1 cellular context compared by ENCODE assay signal in genomic region chr13:113296842-113297369, GRCh38.
A peak's percentile ranks its signal among the peaks of the same experiment; 100 is the strongest.
TF ChIP-seq lines count a peak whose summit lies in the region.

TSS of gene LAMP1 (plus strand) at chr13:113297239. CDS start at chr13:113297435, 196 bp downstream.

TF ChIP-seq in HepG2, 621 proteins besides CTCF, POLR2A, EP300 and RAD21 (continued from another document and continues in another):
- peak; percentile 89 for TF ChIP-seq ZNF281 (CRISPR knock-in tag; IDR thresholded peaks at IDR 0.05; ENCODE audit: borderline replicate concordance)
- no peak; the same call in 1 of the 2 replicates for TF ChIP-seq ZBTB46 (CRISPR knock-in tag; IDR thresholded peaks at IDR 0.05; ENCODE audit: borderline replicate concordance)
- peak; percentile 98 for TF ChIP-seq BRD4 (CRISPR knock-in tag; IDR thresholded peaks at IDR 0.05)
- peak; percentile 96 for TF ChIP-seq NFIB (CRISPR knock-in tag; IDR thresholded peaks at IDR 0.05; ENCODE audit: borderline replicate concordance)
- TF ChIP-seq ZNF33B (CRISPR knock-in tag; IDR thresholded peaks at IDR 0.05), result peak; percentile 96; the same call in 1 of the 2 replicates
- peak; percentile 100 for TF ChIP-seq GATAD1 (CRISPR knock-in tag; IDR thresholded peaks at IDR 0.05)
- TF ChIP-seq ELF4 (CRISPR knock-in tag; IDR thresholded peaks at IDR 0.05; ENCODE audit: borderline replicate concordance), result peak; percentile 51; the same call in 1 of the 2 replicates
- no peak for TF ChIP-seq FOXO4 (CRISPR knock-in tag; conservative IDR thresholded peaks at IDR 0.05)
- TF ChIP-seq ZNF839 (CRISPR knock-in tag; IDR thresholded peaks at IDR 0.05; ENCODE audit: borderline replicate concordance), result peak; percentile 53; the same call in 1 of the 2 replicates
- TF ChIP-seq ZBTB40 (IDR thresholded peaks at IDR 0.05), result no peak
- TF ChIP-seq ZBTB40 (CRISPR knock-in tag; IDR thresholded peaks at IDR 0.05), result peak; percentile 95
- TF ChIP-seq ATF5 (CRISPR knock-in tag; IDR thresholded peaks at IDR 0.05; ENCODE audit: low read depth), result 0 out of 2 replicates have a peak, but pooled peaks have one; percentile 41
- TF ChIP-seq CENPX (CRISPR knock-in tag; IDR thresholded peaks at IDR 0.05), result no peak
- TF ChIP-seq ZBTB44 (CRISPR knock-in tag; IDR thresholded peaks at IDR 0.05), result peak; percentile 91; the same call in 1 of the 2 replicates
- TF ChIP-seq PRDM15 (CRISPR knock-in tag; IDR thresholded peaks at IDR 0.05), result peak; percentile 24; the same call in 1 of the 2 replicates
- TF ChIP-seq BCL3 (CRISPR knock-in tag; IDR thresholded peaks at IDR 0.05), result peak; percentile 98
- 0 out of 2 replicates have a peak, but pooled peaks have one; percentile 74 for TF ChIP-seq ZNF317 (CRISPR knock-in tag; IDR thresholded peaks at IDR 0.05)
- no peak for TF ChIP-seq TBP (CRISPR knock-in tag; IDR thresholded peaks at IDR 0.05)
- peak; percentile 100 for TF ChIP-seq SPEN (CRISPR knock-in tag; IDR thresholded peaks at IDR 0.05; ENCODE audit: low read depth)
- peak; percentile 84 for TF ChIP-seq ZNF160 (CRISPR knock-in tag; IDR thresholded peaks at IDR 0.05)
- peak; percentile 80 for TF ChIP-seq THRA (CRISPR knock-in tag; IDR thresholded peaks at IDR 0.05; ENCODE audit: borderline replicate concordance)
- TF ChIP-seq CBX1 (IDR thresholded peaks at IDR 0.05; ENCODE audit: low read depth), result peak; percentile 100
- peak; percentile 93 for TF ChIP-seq KMT2B (CRISPR knock-in tag; IDR thresholded peaks at IDR 0.05)
